8 cellular contexts compared by ENCODE assay signal in the genomic region with DNA sequence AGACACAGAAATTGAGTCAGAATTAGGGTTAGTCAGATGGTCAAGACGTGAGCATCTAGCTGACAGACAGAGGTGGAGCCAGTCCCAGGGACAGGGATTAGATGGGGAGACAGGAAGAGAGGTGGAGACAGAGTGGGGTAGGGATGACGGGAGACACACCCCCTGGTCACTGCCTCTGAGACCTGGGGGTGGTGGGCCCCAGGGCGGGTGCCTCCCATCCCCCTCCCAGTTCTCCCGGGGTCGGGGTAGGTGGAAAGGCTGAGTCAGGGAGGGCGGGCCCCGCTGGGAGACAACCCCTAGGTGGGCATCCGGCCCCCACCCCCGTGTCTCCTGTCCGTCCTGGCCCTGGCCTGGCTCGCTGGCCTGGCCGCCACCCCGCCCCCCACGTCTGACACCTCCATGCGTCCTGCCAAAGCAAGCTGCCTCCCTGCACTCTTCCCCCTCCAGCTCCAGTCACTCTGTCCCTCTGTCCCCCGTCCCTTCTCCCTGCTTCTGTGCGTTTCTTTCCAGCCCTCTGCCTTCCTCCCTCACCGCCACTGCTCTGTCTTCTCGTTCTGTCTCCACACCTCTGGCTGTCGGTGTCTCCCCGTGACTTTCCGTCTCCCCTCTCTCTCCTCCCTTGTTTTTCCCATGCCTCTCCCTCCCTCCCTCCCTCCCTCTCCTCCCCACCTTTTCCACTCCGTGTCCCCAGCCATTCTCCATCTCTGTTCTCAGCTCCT. TPM values are rescaled to one million over a fixed set of nuclear protein-coding genes. Genes with fewer than 3 reads are reported as not detected.
A peak's percentile ranks its signal among the peaks of the same experiment; 100 is the strongest.
DNase-seq lines count a peak whose midpoint lies in the region; ATAC-seq and TF ChIP-seq lines count a peak whose summit lies in the region.

No MANE protein-coding gene starts in this region.

- 2% methylated on average over 12 of the region's 23 CpGs for WGBS in esophagus muscularis mucosa

- H3K36me3 ChIP-seq in GM23338 (ENCODE audit: insufficient read depth) (no peaks in the 10 kb centered on the region), esophagus muscularis mucosa (peaks cover 7 to 48% (median 39%) of the 10 kb centered on the region in 4 donors)
- H3K36me3 ChIP-seq in naive thymus-derived CD4-positive, alpha-beta T cell (ENCODE audit: control insufficient read depth in 2 of 3, insufficient read depth in 3 of 3, low read length in 3 of 3), result peaks cover 8 to 51% (median 14%) of the 10 kb centered on the region in 3 experiments

- ATAC-seq in GM23338 (peak; percentile 43), HG03571 (IDR thresholded peaks at IDR 0.05; ENCODE audit: unreplicated experiment) (no peak), HG02884 (IDR thresholded peaks at IDR 0.05; ENCODE audit: unreplicated experiment) (no peak)
- no peak for ATAC-seq in naive thymus-derived CD4-positive, alpha-beta T cell

- H3F3A ChIP-seq in GM23338 (replicated peaks; ENCODE audit: low read depth), result peaks cover 27% of the 10 kb centered on the region

- POLR2A ChIA-PET in naive thymus-derived CD4-positive, alpha-beta T cell (lab: Charles Lee), result interaction anchor here (0.6 to 6.4 kb wide), 4 partner anchors 7 to 27 kb away, joined by 3 to 51 read pairs (median 4); a partner anchor contains a TSS

- no peaks in the 10 kb centered on the region; the same call in 1 of the 2 replicates for H4K20me1 ChIP-seq in GM23338 (replicated peaks; ENCODE audit: insufficient read depth)

- no peak for TF ChIP-seq EP300 in esophagus muscularis mucosa (IDR thresholded peaks at IDR 0.05)

- H3K27ac ChIP-seq in GM23338 (ENCODE audit: low read depth) (0 out of 2 replicates have a peak overlapping the region, but pooled peaks have one; percentile 65), esophagus muscularis mucosa (replicated peaks in 1 of 4) (peak overlapping the region; percentile 78 to 86 (median 84))
- peak overlapping the region; percentile 85 for H3K27ac ChIP-seq in naive thymus-derived CD4-positive, alpha-beta T cell (ENCODE audit: low read depth, low read length)

- H3K4me3 Mint-ChIP-seq in GM23338, result peak overlapping the region; percentile 77
- H3K4me3 Mint-ChIP-seq in naive thymus-derived CD4-positive, alpha-beta T cell, result peak overlapping the region in 9 of 10 donors; percentile 6 to 62 (median 44)

- H3K79me2 ChIP-seq in GM23338 (replicated peaks; ENCODE audit: insufficient read depth), result no peaks in the 10 kb centered on the region

- intact Hi-C loops in esophagus muscularis mucosa (cut with DNase I), result no loop called here
- intact Hi-C loops in naive thymus-derived CD4-positive, alpha-beta T cell (cut with micrococcal nuclease), result no loop called here

- peaks cover 62% of the 10 kb centered on the region for H3K4me1 Mint-ChIP-seq in GM23338
- peaks cover 42 to 58% (median 50%) of the 10 kb centered on the region in 7 donors for H3K4me1 Mint-ChIP-seq in naive thymus-derived CD4-positive, alpha-beta T cell

- peak; percentile 79 for DNase-seq in GM23338 (ENCODE audit: low spot score)
- peak; percentile 72 for DNase-seq in SW480 (ENCODE audit: low spot score)
- no peak for DNase-seq in esophagus muscularis mucosa (ENCODE audit: extremely low spot score)
- DNase-seq in naive thymus-derived CD4-positive, alpha-beta T cell, result no peak
- no peak for DNase-seq in inferior parietal cortex (ENCODE audit: extremely low spot score)
- DNase-seq in NCI-H1092 treated with DMSO at 0.1 percent for 48 hours (lab: John Stamatoyannopoulos, UW), result no peak

- peaks cover 3% of the 10 kb centered on the region; the same call in 2 of the 3 replicates for H3K9me3 Mint-ChIP-seq in GM23338
- peaks cover 0 to 3% (median 0%) of the 10 kb centered on the region in 11 donors for H3K9me3 Mint-ChIP-seq in naive thymus-derived CD4-positive, alpha-beta T cell

- H3K27me3 ChIP-seq in GM23338 (ENCODE audit: insufficient read depth), result no peaks in the 10 kb centered on the region
- no peaks in the 10 kb centered on the region for H3K27me3 ChIP-seq in esophagus muscularis mucosa
- H3K27me3 ChIP-seq in naive thymus-derived CD4-positive, alpha-beta T cell (ENCODE audit: control insufficient read depth in 2 of 2, insufficient read depth in 2 of 2, low read length in 2 of 2), result no peaks in the 10 kb centered on the region

- CTCF ChIA-PET in naive thymus-derived CD4-positive, alpha-beta T cell (lab: Charles Lee), result interaction anchor here (0.6 kb wide), 2 partner anchors 242 to 889 kb away, joined by 3 to 5 read pairs; no protein-coding TSS in a partner anchor

- peak overlapping the region; percentile 71 for H3K4me3 ChIP-seq in GM23338
- peak overlapping the region; percentile 40 to 52 (median 46) for H3K4me3 ChIP-seq in esophagus muscularis mucosa
- H3K4me3 ChIP-seq in naive thymus-derived CD4-positive, alpha-beta T cell (ENCODE audit: low read length), result no peak overlapping the region

- H2AFZ ChIP-seq in GM23338, result no peak overlapping the region

- peak overlapping the region; percentile 89; the same call in 1 of the 2 replicates for H3K27ac Mint-ChIP-seq in GM23338
- peak overlapping the region; percentile 74 to 96 (median 88) for H3K27ac Mint-ChIP-seq in naive thymus-derived CD4-positive, alpha-beta T cell

- no peaks in the 10 kb centered on the region for H3K9me3 ChIP-seq in esophagus muscularis mucosa
- no peaks in the 10 kb centered on the region for H3K9me3 ChIP-seq in naive thymus-derived CD4-positive, alpha-beta T cell (ENCODE audit: control insufficient read depth in 2 of 3, low read length in 3 of 3)

- H3K4me2 ChIP-seq in GM23338, result peak overlapping the region; percentile 90

- H3K9me2 ChIP-seq in GM23338 (ENCODE audit: insufficient read depth), result no peaks in the 10 kb centered on the region

- TF ChIP-seq POLR2A in esophagus muscularis mucosa (IDR thresholded peaks at IDR 0.05; ENCODE audit: low read depth), result no peak

- no peak for TF ChIP-seq CTCF in GM23338 (conservative IDR thresholded peaks at IDR 0.05; ENCODE audit: low read depth in 2 of 2)
- TF ChIP-seq CTCF in esophagus muscularis mucosa (IDR thresholded peaks at IDR 0.05), result no peak

- H3K27me3 Mint-ChIP-seq in GM23338 (ENCODE audit: insufficient read depth, low read depth, poor library complexity), result peaks cover 39% of the 10 kb centered on the region
- no peaks in the 10 kb centered on the region for H3K27me3 Mint-ChIP-seq in naive thymus-derived CD4-positive, alpha-beta T cell

- H3K4me1 ChIP-seq in GM23338 (ENCODE audit: insufficient read depth) (peaks cover 52% of the 10 kb centered on the region), esophagus muscularis mucosa (peaks cover 72 to 85% (median 80%) of the 10 kb centered on the region in 4 donors)
- H3K4me1 ChIP-seq in naive thymus-derived CD4-positive, alpha-beta T cell (ENCODE audit: control insufficient read depth in 2 of 2, insufficient read depth in 2 of 2, low read length in 2 of 2), result peaks cover 32 to 34% of the 10 kb centered on the region in 2 donors

- H3K36me3 Mint-ChIP-seq in GM23338 (ENCODE audit: low read depth), result peaks cover 15% of the 10 kb centered on the region
- H3K36me3 Mint-ChIP-seq in naive thymus-derived CD4-positive, alpha-beta T cell, result peaks cover 0 to 32% (median 7%) of the 10 kb centered on the region in 5 donors

RNA-seq across cellular contexts. Expression of a gene that starts 15.1 kb away (rescaled TPM):
- 8.0 and 9.7 TPM in 2 replicates for total RNA-seq in GM23338 (2014; rRNA removed; shearing (Covaris generic))
- 8.2 and 11.0 TPM in 2 replicates for polyA plus RNA-seq in GM23338 (2016; fragmentation: Nextera tagmentation; extraction: Ambion mirVana)
- 10 to 100 TPM; 11.6 to 21.2 (median 14.8) TPM for total RNA-seq in esophagus muscularis mucosa
- total RNA-seq in naive thymus-derived CD4-positive, alpha-beta T cell, result 10 to 100 TPM; 35.9 to 56.5 (median 49.1) TPM
- polyA plus RNA-seq in naive thymus-derived CD4-positive, alpha-beta T cell, result 10 to 100 TPM; 22.3 to 27.6 TPM

RNA-seq across cellular contexts. Expression of a gene that starts 28.6 kb away (rescaled TPM):
- 6.7 and 7.9 TPM in 2 replicates for total RNA-seq in GM23338 (2014; rRNA removed; shearing (Covaris generic))
- 0.99 and 1.4 TPM in 2 replicates for polyA plus RNA-seq in GM23338 (2016; fragmentation: Nextera tagmentation; extraction: Ambion mirVana)
- 10 to 100 TPM; 29.8 to 52.4 (median 31.8) TPM for total RNA-seq in esophagus muscularis mucosa
- 100 to 1,000 TPM in 3 of 5 experiments, 10 to 100 TPM in 2; 91.2 to 322 (median 185) TPM for total RNA-seq in naive thymus-derived CD4-positive, alpha-beta T cell
- 10 to 100 TPM; 31.4 to 62.3 TPM for polyA plus RNA-seq in naive thymus-derived CD4-positive, alpha-beta T cell

RNA-seq across cellular contexts. Expression of a gene that starts 38.9 kb away (rescaled TPM):
- 2.7 and 3.0 TPM in 2 replicates for total RNA-seq in GM23338 (2014; rRNA removed; shearing (Covaris generic))
- 4.9 and 7.4 TPM in 2 replicates for polyA plus RNA-seq in GM23338 (2016; fragmentation: Nextera tagmentation; extraction: Ambion mirVana)
- 1 to 10 TPM; 4.9 to 9.3 (median 6.9) TPM for total RNA-seq in esophagus muscularis mucosa
- total RNA-seq in naive thymus-derived CD4-positive, alpha-beta T cell, result 10 to 100 TPM; 11.6 to 38.9 (median 12.5) TPM
- polyA plus RNA-seq in naive thymus-derived CD4-positive, alpha-beta T cell, result 10 to 100 TPM; 18.0 to 20.5 TPM

RNA-seq across cellular contexts. Expression of a gene that starts 51.3 kb away (rescaled TPM):
- 9.3 and 9.5 TPM in 2 replicates for total RNA-seq in GM23338 (2014; rRNA removed; shearing (Covaris generic))
- 8.1 and 10.6 TPM in 2 replicates for polyA plus RNA-seq in GM23338 (2016; fragmentation: Nextera tagmentation; extraction: Ambion mirVana)
- 10 to 100 TPM in 3 of 4 donors, 1 to 10 TPM in 1; 9.7 to 17.2 (median 14.1) TPM for total RNA-seq in esophagus muscularis mucosa
- total RNA-seq in naive thymus-derived CD4-positive, alpha-beta T cell, result 10 to 100 TPM in 4 of 5 experiments, 1 to 10 TPM in 1; 8.2 to 18.1 (median 16.0) TPM
- polyA plus RNA-seq in naive thymus-derived CD4-positive, alpha-beta T cell, result 1 to 10 TPM; 5.2 to 8.6 TPM

Comparison
In these comparisons a context has a peak if more than half of its experiments do, and no peak if none do; other contexts are left out.
1. DNase-seq: peak in GM23338 (single experiment) and SW480 (single experiment); none in esophagus muscularis mucosa (single experiment), naive thymus-derived CD4-positive, alpha-beta T cell (0 of 9), inferior parietal cortex (single experiment) and NCI-H1092 treated with DMSO at 0.1 percent for 48 hours (single experiment).
2. Peak in every context shown above with its lines, with median percentiles within 50 percentile points of each other: H3K27ac ChIP-seq.